8 cellular contexts compared by ENCODE assay signal in genomic region chr5:141878771-141879759, GRCh38. TPM values are rescaled to one million over a fixed set of nuclear protein-coding genes. Genes with fewer than 3 reads are reported as not detected.
DNase-seq lines count a peak whose midpoint lies in the region; ATAC-seq and TF ChIP-seq lines count a peak whose summit lies in the region.

No MANE protein-coding gene starts in this region.

- intact Hi-C loops in vagina (cut with DNase I): loop anchor here (1.0 to 5.0 kb wide), 2 partner anchors 43 to 177 kb away; partner anchors contain the start of gene DELE1

- TF ChIP-seq POLR2A in vagina (IDR thresholded peaks at IDR 0.05): no peak

- H3K4me3 ChIP-seq in astrocyte of the cerebellum (ENCODE audit: low read depth, low read length): peak overlapping the region; percentile 19
- H3K4me3 ChIP-seq in hepatocyte: peak overlapping the region; percentile 24
- H3K4me3 ChIP-seq in rectal smooth muscle tissue (ENCODE audit: low read length): peak overlapping the region; percentile 74
- peak overlapping the region; percentile 59 to 64 for H3K4me3 ChIP-seq in vagina

- TF ChIP-seq CTCF in GM13976 (IDR thresholded peaks at IDR 0.05; ENCODE audit: borderline replicate concordance, control extremely low read depth, extremely low read depth, insufficient read depth, missing control alignments) (peak; percentile 97), astrocyte of the cerebellum (IDR thresholded peaks at IDR 0.05; ENCODE audit: low read depth, low read length, missing control alignments) (peak; percentile 99), hepatocyte (IDR thresholded peaks at IDR 0.05; ENCODE audit: poor library complexity) (peak; percentile 95), vagina (IDR thresholded peaks at IDR 0.05) (peak; percentile 71 to 91 (median 85))

- peak overlapping the region; percentile 99 for H3K4me2 ChIP-seq in hepatocyte

- peaks cover 67% of the 10 kb centered on the region for H3K27me3 ChIP-seq in hepatocyte
- H3K27me3 ChIP-seq in rectal smooth muscle tissue (ENCODE audit: control insufficient read depth, insufficient read depth, low read length): peaks cover 20% of the 10 kb centered on the region
- peaks cover 25% of the 10 kb centered on the region for H3K27me3 ChIP-seq in vagina

- H3K4me1 ChIP-seq in hepatocyte (ENCODE audit: insufficient read depth): peaks cover 25% of the 10 kb centered on the region
- H3K4me1 ChIP-seq in rectal smooth muscle tissue (ENCODE audit: control insufficient read depth, insufficient read depth, low read length): no peaks in the 10 kb centered on the region
- H3K4me1 ChIP-seq in vagina: peaks cover 30% of the 10 kb centered on the region

- no peaks in the 10 kb centered on the region for H3K9me2 ChIP-seq in hepatocyte (replicated peaks; ENCODE audit: insufficient read depth)

- in situ Hi-C loops in GM13976 (cut with MboI; ENCODE audit: low sequenced_read_pairs, unreplicated experiment) (loop anchor here (10.0 kb wide), 1 partner anchor 184 kb away; no protein-coding TSS in a partner anchor), astrocyte of the cerebellum (cut with HindIII; ENCODE audit: low sequenced_read_pairs) (no loop called here)

- no peaks in the 10 kb centered on the region for H4K20me1 ChIP-seq in hepatocyte (ENCODE audit: insufficient read depth, poor library complexity, severe bottlenecking)

- H3K27ac ChIP-seq in hepatocyte (peak overlapping the region; percentile 35), rectal smooth muscle tissue (ENCODE audit: low read depth, low read length) (peak overlapping the region; percentile 56), vagina (peak overlapping the region; percentile 61)

- no peaks in the 10 kb centered on the region for H3K79me2 ChIP-seq in hepatocyte

- H3K36me3 ChIP-seq in hepatocyte (replicated peaks; ENCODE audit: insufficient read depth, low read depth) (no peaks in the 10 kb centered on the region), rectal smooth muscle tissue (ENCODE audit: control insufficient read depth, insufficient read depth, low read length) (no peaks in the 10 kb centered on the region), vagina (no peaks in the 10 kb centered on the region)

- 1% methylated on average over 34 of the region's 41 CpGs for WGBS in hepatocyte (ENCODE audit: low lambda C conversion rate, missing lambda C conversion rate)

- peak; percentile 86 for DNase-seq in GM13976 (ENCODE audit: low spot score)
- DNase-seq in NCI-H187 (lab: John Stamatoyannopoulos, UW): peak; percentile 76 to 95
- DNase-seq in T-helper 22 cell (ENCODE audit: low read depth): peak; percentile 76
- peak; percentile 80 for DNase-seq in astrocyte of the cerebellum (ENCODE audit: low read depth)
- DNase-seq in hepatocyte (ENCODE audit: low spot score): peak; percentile 95
- peak; percentile 91 to 96 for DNase-seq in vagina (ENCODE audit: extremely low spot score in 2 of 2)

- H2AFZ ChIP-seq in hepatocyte: peak overlapping the region; percentile 39

- H3K9me3 ChIP-seq in hepatocyte (ENCODE audit: low read depth): no peaks in the 10 kb centered on the region
- no peaks in the 10 kb centered on the region for H3K9me3 ChIP-seq in vagina

- peak; percentile 90 for ATAC-seq in HG02885 (IDR thresholded peaks at IDR 0.05; ENCODE audit: poor library complexity, unreplicated experiment)

- no peak overlapping the region for H3K9ac ChIP-seq in rectal smooth muscle tissue (ENCODE audit: low read length)

RNA-seq across cellular contexts. Expression of gene PCDH1, which starts 0.9 kb away (rescaled TPM):
- total RNA-seq in hepatocyte (10.5 and 10.8 TPM in 2 replicates), vagina (38.8 TPM)
- polyA plus RNA-seq in hepatocyte: 6.2 and 8.6 TPM in 2 replicates

RNA-seq across cellular contexts. Expression of gene DELE1, which starts 44.6 kb away (rescaled TPM):
- 57.2 and 62.0 TPM in 2 replicates for total RNA-seq in hepatocyte
- 31.5 and 32.6 TPM in 2 replicates for polyA plus RNA-seq in hepatocyte
- total RNA-seq in vagina: 79.1 TPM

Comparison
In these comparisons a context has a peak if more than half of its experiments do, and no peak if none do; other contexts are left out.
1. Peak in every context shown above with its lines: DNase-seq, ATAC-seq, H3K4me3 ChIP-seq and H3K27ac ChIP-seq.
2. H3K4me3 ChIP-seq: peak in every context shown above with its lines; median percentile 74 in rectal smooth muscle tissue; 62 in vagina; 24 in hepatocyte; 19 in astrocyte of the cerebellum.